ENCODE assay signal across 16 cellular contexts in the genomic region with DNA sequence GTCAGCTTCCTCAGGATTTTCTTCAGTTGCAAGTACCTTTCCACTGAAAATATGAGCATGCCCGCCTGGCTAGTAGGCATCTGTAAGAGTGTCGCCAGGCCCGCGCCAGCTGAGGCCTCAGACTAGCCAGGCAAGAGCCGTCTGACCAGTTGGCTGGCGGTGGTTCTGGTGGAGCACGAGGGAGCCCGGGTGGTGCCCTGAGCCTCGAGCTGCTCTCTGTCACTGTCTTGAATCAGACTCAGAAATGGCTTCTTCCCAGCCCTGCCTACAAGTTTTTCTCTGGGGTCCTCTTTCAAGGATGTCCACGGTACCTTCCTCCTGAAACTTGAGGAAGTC. TPM values are rescaled to one million over a fixed set of nuclear protein-coding genes. Genes with fewer than 3 reads are reported as not detected.
DNase-seq lines count a peak whose midpoint lies in the region; ATAC-seq and TF ChIP-seq lines count a peak whose summit lies in the region.
"Had no signal": no experiment of that assay in that cellular context is flagged by ENCODE, and none has a peak within 500 bp of the region (broad histone marks: within the 10 kb centered on the region; RNA-seq: fewer than 3 reads in every experiment).

No MANE protein-coding gene starts in this region.

- intact Hi-C loops in posterior vena cava (cut with DNase I): no loop called here

- H2BK15ac ChIP-seq in H9 (ENCODE audit: low read depth, low read length): no peak overlapping the region

- peak overlapping the region; percentile 72 for H3K27ac Mint-ChIP-seq in activated T-cell treated with anti-CD3 and anti-CD28 coated beads, Interleukin-2, amount 50 U/mL, for 24 hours
- H3K27ac Mint-ChIP-seq in H9 (peak overlapping the region; percentile 13 to 57 (median 50); a peak in 3 of 7 replicates), endodermal cell (peak overlapping the region; percentile 35)
- H3K27ac Mint-ChIP-seq in stimulated activated effector memory CD8-positive, alpha-beta T cell treated with anti-CD3 and anti-CD28 coated beads, Interleukin-12 subunit alpha, Interleukin-12 subunit beta, amount 100 ng/mL, for 72 hours: no peak overlapping the region

- H4K8ac ChIP-seq in H9 (replicated peaks; ENCODE audit: insufficient read length, low read depth, low read length): no peak overlapping the region

- H3K4me3 Mint-ChIP-seq in activated T-cell treated with anti-CD3 and anti-CD28 coated beads, Interleukin-2, amount 50 U/mL, for 24 hours: no peak overlapping the region
- H3K4me3 Mint-ChIP-seq in activated T-cell treated with anti-CD3 and anti-CD28 coated beads, Interleukin-2, amount 50 U/mL, for 4 hours: no peak overlapping the region
- H3K4me3 Mint-ChIP-seq in H9: no peak overlapping the region
- H3K4me3 Mint-ChIP-seq in endodermal cell: no peak overlapping the region
- no peak overlapping the region for H3K4me3 Mint-ChIP-seq in stimulated activated effector memory CD8-positive, alpha-beta T cell treated with anti-CD3 and anti-CD28 coated beads, Interleukin-12 subunit alpha, Interleukin-12 subunit beta, amount 100 ng/mL, for 72 hours
- H3K4me3 Mint-ChIP-seq: CD4-positive, CD25-positive, alpha-beta regulatory T cell had no signal

- no peak overlapping the region for H2AFZ ChIP-seq in H9 (ENCODE audit: low read length)

- no CpG with 5 or more reads among the region's 10 CpGs for WGBS in H9 (ENCODE audit: extremely low coverage, insufficient read length, low lambda C conversion rate)
- 93 to 95% methylated on average over 9 to 10 of the region's 10 CpGs for WGBS in endodermal cell (ENCODE audit: insufficient coverage in 1 of 2, insufficient read length in 1 of 2), 2 experiments

- H3K27ac ChIP-seq in H9 (ENCODE audit: insufficient read length, low read depth, low read length) (no peak overlapping the region), endodermal cell (ENCODE audit: low read depth, low read length) (no peak overlapping the region)

- TF ChIP-seq CTCF in H9 (conservative IDR thresholded peaks at IDR 0.05) (no peak), endodermal cell (conservative IDR thresholded peaks at IDR 0.05) (no peak)

- no peaks in the 10 kb centered on the region for H3K9me3 Mint-ChIP-seq in activated T-cell treated with anti-CD3 and anti-CD28 coated beads, Interleukin-2, amount 50 U/mL, for 24 hours
- H3K9me3 Mint-ChIP-seq in activated T-cell treated with anti-CD3 and anti-CD28 coated beads, Interleukin-2, amount 50 U/mL, for 4 hours: no peaks in the 10 kb centered on the region
- H3K9me3 Mint-ChIP-seq in H9 (no peaks in the 10 kb centered on the region), endodermal cell (no peaks in the 10 kb centered on the region)
- no peaks in the 10 kb centered on the region for H3K9me3 Mint-ChIP-seq in stimulated activated effector memory CD8-positive, alpha-beta T cell treated with anti-CD3 and anti-CD28 coated beads, Interleukin-12 subunit alpha, Interleukin-12 subunit beta, amount 100 ng/mL, for 72 hours
- H3K9me3 Mint-ChIP-seq: CD4-positive, CD25-positive, alpha-beta regulatory T cell had no signal

- H2BK12ac ChIP-seq in H9 (ENCODE audit: insufficient read length, low read depth, low read length): no peak overlapping the region

- H3T11ph ChIP-seq in H9 (ENCODE audit: low read length): no peak overlapping the region

- H4K5ac ChIP-seq in H9 (ENCODE audit: insufficient read length, low read depth, low read length): no peak overlapping the region

- ATAC-seq in activated T-cell treated with anti-CD3 and anti-CD28 coated beads, Interleukin-2, amount 50 U/mL, for 4 hours: no peak
- ATAC-seq in stimulated activated effector memory CD8-positive, alpha-beta T cell treated with anti-CD3 and anti-CD28 coated beads, Interleukin-12 subunit alpha, Interleukin-12 subunit beta, amount 100 ng/mL, for 72 hours: no peak

- H3K14ac ChIP-seq in H9 (ENCODE audit: insufficient read depth, low read length): no peak overlapping the region; the same call in 1 of the 2 replicates

- no peak overlapping the region for H2BK120ac ChIP-seq in H9 (ENCODE audit: low read depth, low read length, poor library complexity, severe bottlenecking)

- H2BK5ac ChIP-seq in H9 (ENCODE audit: insufficient read length, low read length): no peak overlapping the region

- no peak for DNase-seq in activated T-cell treated with anti-CD3 and anti-CD28 coated beads, Interleukin-2, amount 50 U/mL, for 24 hours
- no peak for DNase-seq in activated T-cell treated with anti-CD3 and anti-CD28 coated beads, Interleukin-2, amount 50 U/mL, for 4 hours
- DNase-seq in H9 (no peak), endodermal cell (peak; percentile 41), posterior vena cava (ENCODE audit: low spot score) (peak; percentile 66)
- DNase-seq in activated CD8-positive, alpha-beta memory T cell treated with anti-CD3 and anti-CD28 coated beads, Interleukin-2, amount 50 U/mL, for 4 hours: no peak
- no peak for DNase-seq in stimulated activated effector memory CD8-positive, alpha-beta T cell treated with anti-CD3 and anti-CD28 coated beads, Interleukin-12 subunit alpha, Interleukin-12 subunit beta, amount 100 ng/mL, for 72 hours (ENCODE audit: low spot score in 2 of 2)
- DNase-seq: BE2C; CD4-positive, CD25-positive, alpha-beta regulatory T cell; COR-L47; DMS 273 treated with DMSO at 0.1 percent for 48 hours; DND-41; KBM-7; NCI-H1105; NCI-H2081; NCI-H774 had no signal

- H3K4ac ChIP-seq in H9 (ENCODE audit: low read depth, low read length): no peak overlapping the region

- H3K9me3 ChIP-seq in H9 (ENCODE audit: control insufficient read depth, low read depth, low read length) (no peaks in the 10 kb centered on the region), endodermal cell (ENCODE audit: control insufficient read depth, low read length) (no peaks in the 10 kb centered on the region)
- H3K9me3 ChIP-seq: BE2C had no signal

- H3K9ac ChIP-seq in H9 (ENCODE audit: extremely low read depth, insufficient read length, low read length): no peak overlapping the region
- H3K9ac ChIP-seq in endodermal cell (ENCODE audit: extremely low read depth, low read length, poor library complexity, severe bottlenecking): no peak overlapping the region

- H4K20me1 ChIP-seq in H9 (ENCODE audit: control insufficient read depth, insufficient read depth, insufficient read length): no peaks in the 10 kb centered on the region

- H3K79me2 ChIP-seq in H9 (ENCODE audit: insufficient read depth, low read length): no peaks in the 10 kb centered on the region

- H3K27me3 ChIP-seq in H9 (ENCODE audit: insufficient read depth, low read length) (no peaks in the 10 kb centered on the region), endodermal cell (ENCODE audit: control insufficient read depth, insufficient read depth, low read length, poor library complexity, severe bottlenecking) (no peaks in the 10 kb centered on the region)
- H3K27me3 ChIP-seq: BE2C had no signal

- H3K4me1 Mint-ChIP-seq in activated T-cell treated with anti-CD3 and anti-CD28 coated beads, Interleukin-2, amount 50 U/mL, for 24 hours (ENCODE audit: low read depth): peaks cover 33% of the 10 kb centered on the region
- peaks cover 12% of the 10 kb centered on the region for H3K4me1 Mint-ChIP-seq in activated T-cell treated with anti-CD3 and anti-CD28 coated beads, Interleukin-2, amount 50 U/mL, for 4 hours (ENCODE audit: low read depth)
- H3K4me1 Mint-ChIP-seq in H9: peaks cover 5 to 11% of the 10 kb centered on the region in 2 experiments; a peak in 3 of 4 replicates
- peaks cover under 1% of the 10 kb centered on the region for H3K4me1 Mint-ChIP-seq in endodermal cell
- H3K4me1 Mint-ChIP-seq in stimulated activated effector memory CD8-positive, alpha-beta T cell treated with anti-CD3 and anti-CD28 coated beads, Interleukin-12 subunit alpha, Interleukin-12 subunit beta, amount 100 ng/mL, for 72 hours: peaks cover 23% of the 10 kb centered on the region

- H3K23ac ChIP-seq in H9 (ENCODE audit: insufficient read length, low read depth, low read length): no peak overlapping the region

- H3K4me3 ChIP-seq in endodermal cell (ENCODE audit: low read length): no peak overlapping the region

- no peak overlapping the region for H3K18ac ChIP-seq in H9 (ENCODE audit: insufficient read length, low read depth, low read length)

- H3K4me1 ChIP-seq in H9 (ENCODE audit: insufficient read depth, low read length) (no peaks in the 10 kb centered on the region), endodermal cell (ENCODE audit: control insufficient read depth, insufficient read depth, low read length) (no peaks in the 10 kb centered on the region)
- H3K4me1 ChIP-seq: BE2C had no signal

- H3K36me3 Mint-ChIP-seq in activated T-cell treated with anti-CD3 and anti-CD28 coated beads, Interleukin-2, amount 50 U/mL, for 24 hours (ENCODE audit: low read depth): peaks cover 86% of the 10 kb centered on the region
- peaks cover 27% of the 10 kb centered on the region for H3K36me3 Mint-ChIP-seq in activated T-cell treated with anti-CD3 and anti-CD28 coated beads, Interleukin-2, amount 50 U/mL, for 4 hours (ENCODE audit: insufficient read depth)
- H3K36me3 Mint-ChIP-seq in H9 (ENCODE audit: insufficient read depth in 1 of 3, low read depth in 3 of 3): peaks cover 14 to 47% (median 40%) of the 10 kb centered on the region in 3 experiments; a peak in 6 of 7 replicates
- peaks cover 40% of the 10 kb centered on the region for H3K36me3 Mint-ChIP-seq in endodermal cell (ENCODE audit: low read depth)
- H3K36me3 Mint-ChIP-seq in stimulated activated effector memory CD8-positive, alpha-beta T cell treated with anti-CD3 and anti-CD28 coated beads, Interleukin-12 subunit alpha, Interleukin-12 subunit beta, amount 100 ng/mL, for 72 hours: peaks cover 81% of the 10 kb centered on the region

- H4K91ac ChIP-seq in H9 (ENCODE audit: insufficient read length, low read depth, low read length): no peak overlapping the region

- no peak overlapping the region for H2BK20ac ChIP-seq in H9 (ENCODE audit: low read depth, low read length, poor library complexity, severe bottlenecking)

- H3K23me2 ChIP-seq in H9 (ENCODE audit: insufficient read length, low read depth, low read length, poor library complexity, severe bottlenecking): no peaks in the 10 kb centered on the region

- no peaks in the 10 kb centered on the region for H3K27me3 Mint-ChIP-seq in activated T-cell treated with anti-CD3 and anti-CD28 coated beads, Interleukin-2, amount 50 U/mL, for 24 hours
- H3K27me3 Mint-ChIP-seq in activated T-cell treated with anti-CD3 and anti-CD28 coated beads, Interleukin-2, amount 50 U/mL, for 4 hours (ENCODE audit: low read depth): no peaks in the 10 kb centered on the region
- H3K27me3 Mint-ChIP-seq in H9 (ENCODE audit: low read depth): no peaks in the 10 kb centered on the region
- no peaks in the 10 kb centered on the region for H3K27me3 Mint-ChIP-seq in endodermal cell (ENCODE audit: insufficient read depth)
- H3K27me3 Mint-ChIP-seq: CD4-positive, CD25-positive, alpha-beta regulatory T cell had no signal

- H3K56ac ChIP-seq in H9 (ENCODE audit: insufficient read length, low read depth, low read length): no peak overlapping the region

- no peaks in the 10 kb centered on the region for H3K79me1 ChIP-seq in H9 (ENCODE audit: insufficient read depth, low read depth, low read length, poor library complexity, severe bottlenecking)

- H2AK5ac ChIP-seq in H9 (ENCODE audit: insufficient read length, low read length): no peak overlapping the region

- H3K36me3 ChIP-seq in endodermal cell (ENCODE audit: control insufficient read depth, insufficient read depth, low read length): peaks cover 52% of the 10 kb centered on the region

- no peak overlapping the region for H3K4me2 ChIP-seq in H9 (ENCODE audit: insufficient read depth, insufficient read length, low read length)

RNA-seq across cellular contexts. Expression of a gene that starts 11.9 kb away (rescaled TPM):
- total RNA-seq in activated T-cell treated with anti-CD3 and anti-CD28 coated beads, Interleukin-2, amount 50 U/mL, for 4 hours: 100 to 1,000 TPM; 129 to 146 (median 136) TPM
- total RNA-seq in H9 (2021): 40.7 and 41.3 TPM in 2 replicates
- 10 to 100 TPM; 18.5 to 25.5 TPM for total RNA-seq in endodermal cell
- polyA plus RNA-seq in endodermal cell (2013, experiment 1 of 2): 16.3 TPM
- polyA plus RNA-seq in endodermal cell (2013, experiment 2 of 2): 14.6 TPM
- 10 to 100 TPM; 22.2 to 22.6 TPM for total RNA-seq in posterior vena cava

RNA-seq across cellular contexts. Expression of a gene that starts 12.8 kb away (rescaled TPM):
- total RNA-seq in activated T-cell treated with anti-CD3 and anti-CD28 coated beads, Interleukin-2, amount 50 U/mL, for 4 hours: 10 to 100 TPM; 16.9 to 21.3 (median 17.0) TPM
- total RNA-seq in H9 (2021) (14.0 and 17.0 TPM in 2 replicates), endodermal cell (10 to 100 TPM; 17.3 to 17.5 TPM), posterior vena cava (10 to 100 TPM; 16.8 to 19.7 TPM)
- polyA plus RNA-seq in endodermal cell (2013, experiment 1 of 2): 11.6 TPM
- polyA plus RNA-seq in endodermal cell (2013, experiment 2 of 2): 10.6 TPM

Comparison
In these comparisons a context has a peak if more than half of its experiments do, and no peak if none do; other contexts are left out.
1. DNase-seq: peak in endodermal cell (single experiment) and posterior vena cava (single experiment); none in activated T-cell treated with anti-CD3 and anti-CD28 coated beads, Interleukin-2, amount 50 U/mL, for 24 hours (single experiment), activated T-cell treated with anti-CD3 and anti-CD28 coated beads, Interleukin-2, amount 50 U/mL, for 4 hours (single experiment), H9 (single experiment), activated CD8-positive, alpha-beta memory T cell treated with anti-CD3 and anti-CD28 coated beads, Interleukin-2, amount 50 U/mL, for 4 hours (single experiment) and stimulated activated effector memory CD8-positive, alpha-beta T cell treated with anti-CD3 and anti-CD28 coated beads, Interleukin-12 subunit alpha, Interleukin-12 subunit beta, amount 100 ng/mL, for 72 hours (0 of 2).